In the genomic region with DNA sequence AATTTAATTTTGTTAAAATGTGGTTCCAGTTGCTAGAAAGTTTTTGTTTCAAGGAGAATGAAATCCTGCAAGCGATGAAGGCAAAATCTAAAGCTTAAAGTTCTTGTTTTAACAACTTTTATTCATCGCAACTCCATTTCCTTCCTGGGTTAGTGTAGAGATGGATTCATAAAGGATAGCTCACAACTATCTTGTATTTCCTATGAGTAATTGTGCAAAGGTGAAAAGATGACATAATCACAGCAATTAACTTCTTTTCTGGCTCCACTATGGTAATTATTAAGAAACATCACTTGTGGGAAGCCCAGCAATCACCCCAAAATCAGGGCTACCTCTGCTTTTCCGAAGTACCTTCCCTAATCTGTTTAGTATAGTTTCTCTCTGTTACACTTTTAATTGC, we compare ENCODE assay signal across 21 cellular contexts.
"Had no signal": no experiment of that assay in that cellular context is flagged by ENCODE, and none has a peak within 500 bp of the region (broad histone marks: within the 10 kb centered on the region; RNA-seq: fewer than 3 reads in every experiment).

No MANE protein-coding gene starts in this region.

- H3K9me3 Mint-ChIP-seq: natural killer cell; stimulated activated naive B cell treated with anti-CD40 and anti-IgM and Interleukin-4, amounts not matched to agents 10 μg/mL and 1 μg/mL and 100 μg/mL, for 72 hours; stimulated activated naive CD8-positive, alpha-beta T cell treated with anti-CD3 and anti-CD28 coated beads, Interleukin-15, Interleukin-2, amounts not matched to agents 100 ng/mL and 50 ng/mL, for 24 hours had no signal

- H3K4me3 Mint-ChIP-seq: effector memory CD8-positive, alpha-beta T cell; natural killer cell; stimulated activated naive B cell treated with anti-CD40 and anti-IgM and Interleukin-4, amounts not matched to agents 10 μg/mL and 1 μg/mL and 100 μg/mL, for 72 hours; stimulated activated naive CD8-positive, alpha-beta T cell treated with anti-CD3 and anti-CD28 coated beads, Interleukin-15, Interleukin-2, amounts not matched to agents 100 ng/mL and 50 ng/mL, for 24 hours had no signal

- H3K27ac Mint-ChIP-seq: effector memory CD8-positive, alpha-beta T cell; natural killer cell; stimulated activated naive B cell treated with anti-CD40 and anti-IgM and Interleukin-4, amounts not matched to agents 10 μg/mL and 1 μg/mL and 100 μg/mL, for 72 hours; stimulated activated naive CD8-positive, alpha-beta T cell treated with anti-CD3 and anti-CD28 coated beads, Interleukin-15, Interleukin-2, amounts not matched to agents 100 ng/mL and 50 ng/mL, for 24 hours had no signal

- DNase-seq: dermis blood vessel endothelial cell; effector memory CD8-positive, alpha-beta T cell; hypothalamus; left cardiac atrium; left lung; mammary epithelial cell; natural killer cell; pancreas; right lobe of liver; small intestine; stimulated activated CD4-positive, alpha-beta T cell treated with anti-CD3 and anti-CD28 coated beads, Interleukin-15, amount 100 ng/mL, for 24 hours; stimulated activated CD4-positive, alpha-beta T cell treated with anti-CD3 and anti-CD28 coated beads, Interleukin-2, amount 100 ng/mL, for 48 hours; stimulated activated naive B cell treated with anti-CD40 and anti-IgM and Interleukin-4, amounts not matched to agents 10 μg/mL and 1 μg/mL and 100 μg/mL, for 72 hours; upper lobe of left lung had no signal

- H3K4me3 ChIP-seq: coronary artery, left lung, pancreas, right lobe of liver, thoracic aorta, tibial nerve, upper lobe of left lung had no signal

- H3K27ac ChIP-seq: coronary artery, left lung, neutrophil, pancreas, right lobe of liver, thoracic aorta, tibial nerve, upper lobe of left lung had no signal

- FAIRE-seq: endometrium, pancreas, small intestine, urothelium cell line had no signal

- H3K4me1 Mint-ChIP-seq: natural killer cell; stimulated activated naive B cell treated with anti-CD40 and anti-IgM and Interleukin-4, amounts not matched to agents 10 μg/mL and 1 μg/mL and 100 μg/mL, for 72 hours had no signal

- H3K4me1 ChIP-seq: left lung, pancreas, right lobe of liver had no signal

- H3K27me3 ChIP-seq: left lung, pancreas, right lobe of liver, tibial nerve, upper lobe of left lung had no signal

- H3K36me3 Mint-ChIP-seq: natural killer cell; stimulated activated naive B cell treated with anti-CD40 and anti-IgM and Interleukin-4, amounts not matched to agents 10 μg/mL and 1 μg/mL and 100 μg/mL, for 72 hours had no signal

- H3K36me3 ChIP-seq: left lung, neutrophil, pancreas, right lobe of liver, thoracic aorta, upper lobe of left lung had no signal

- H3K9me3 ChIP-seq: neutrophil, pancreas, right lobe of liver, thoracic aorta, tibial nerve, upper lobe of left lung had no signal
